Comparison of ENCODE assay signal across 10 cellular contexts in genomic region chr2:223056656-223057418, GRCh38. TPM values are rescaled to one million over a fixed set of nuclear protein-coding genes. Genes with fewer than 3 reads are reported as not detected.
A peak's percentile ranks its signal among the peaks of the same experiment; 100 is the strongest.
DNase-seq lines count a peak whose midpoint lies in the region; ATAC-seq and TF ChIP-seq lines count a peak whose summit lies in the region.
"Had no signal": no experiment of that assay in that cellular context is flagged by ENCODE, and none has a peak within 500 bp of the region (broad histone marks: within the 10 kb centered on the region; RNA-seq: fewer than 3 reads in every experiment).

No MANE protein-coding gene starts in this region.

- DNase-seq in NCI-H1092 (lab: John Stamatoyannopoulos, UW) (peak; percentile 33), astrocyte of the hippocampus (ENCODE audit: low read depth, low spot score) (peak; percentile 44), hepatocyte (ENCODE audit: low spot score) (peak; percentile 29), spleen (no peak), HK-2 (ENCODE audit: unreplicated experiment) (no peak), PC-9 (no peak)
- DNase-seq: CD8-positive, alpha-beta T cell had no signal

- H3K36me3 ChIP-seq in hepatocyte (replicated peaks; ENCODE audit: insufficient read depth, low read depth) (no peaks in the 10 kb centered on the region), spleen (no peaks in the 10 kb centered on the region), PC-9 (ENCODE audit: low read depth) (no peaks in the 10 kb centered on the region)

- peak overlapping the region; percentile 81 for H3K27ac ChIP-seq in hepatocyte
- H3K27ac ChIP-seq in spleen = peak overlapping the region in 7 of 8 donors; percentile 51 to 82 (median 64)
- no peak overlapping the region for H3K27ac ChIP-seq in PC-9

- WGBS in hepatocyte (ENCODE audit: low lambda C conversion rate, missing lambda C conversion rate) = 72% methylated on average over 8 of the region's 8 CpGs
- 74 to 82% (median 81%) methylated on average over 8 of the region's 8 CpGs for WGBS in spleen, 5 donors

- H3F3A ChIP-seq in PC-9 (ENCODE audit: insufficient read depth, low read depth) = peaks cover 10% of the 10 kb centered on the region; the same call in 1 of the 2 replicates

- H3K4me3 ChIP-seq in hepatocyte (no peak overlapping the region), spleen (no peak overlapping the region), PC-9 (no peak overlapping the region)

- POLR2A ChIA-PET in PC-9 (lab: Charles Lee; ENCODE audit: unreplicated experiment) = no interaction called here

- H2AFZ ChIP-seq in hepatocyte (no peak overlapping the region), PC-9 (no peak overlapping the region)

- H3K4me2 ChIP-seq in hepatocyte (peak overlapping the region; percentile 77), PC-9 (no peak overlapping the region)

- H3K27me3 ChIP-seq in hepatocyte (no peaks in the 10 kb centered on the region), spleen (replicated peaks in 1 of 7) (peaks cover 0 to 18% (median 0%) of the 10 kb centered on the region in 7 donors), PC-9 (ENCODE audit: insufficient read depth, low read depth) (no peaks in the 10 kb centered on the region)

- BruUV-seq in PC-9 (replicated peaks; lab: Mats Ljungman, UMichigan) = no TSS peak

- peaks cover 6% of the 10 kb centered on the region for H3K79me2 ChIP-seq in hepatocyte
- no peaks in the 10 kb centered on the region for H3K79me2 ChIP-seq in PC-9 (ENCODE audit: low read depth)

- intact Hi-C loops in spleen (cut with DNase I; ENCODE audit: low total_unique reads) = no loop called here
- intact Hi-C loops in PC-9 (cut with micrococcal nuclease; ENCODE audit: unreplicated experiment) = no loop called here

- H3K4me1 ChIP-seq in hepatocyte (ENCODE audit: insufficient read depth) = peaks cover 30% of the 10 kb centered on the region
- peaks cover 0 to 13% (median 2%) of the 10 kb centered on the region in 6 donors for H3K4me1 ChIP-seq in spleen
- H3K4me1 ChIP-seq in PC-9 (replicated peaks; ENCODE audit: insufficient read depth) = peaks cover 12% of the 10 kb centered on the region

- TF ChIP-seq CTCF in hepatocyte (IDR thresholded peaks at IDR 0.05; ENCODE audit: poor library complexity) = no peak
- no peak for TF ChIP-seq CTCF in spleen (IDR thresholded peaks at IDR 0.05 in 8 of 11, conservative IDR thresholded peaks at IDR 0.05 in 3 of 11)
- TF ChIP-seq CTCF in PC-9 (conservative IDR thresholded peaks at IDR 0.05) = no peak

- CTCF ChIA-PET in PC-9 (lab: Charles Lee) = no interaction called here

- H4K20me1 ChIP-seq in hepatocyte (ENCODE audit: insufficient read depth, poor library complexity, severe bottlenecking) = no peaks in the 10 kb centered on the region
- H4K20me1 ChIP-seq in PC-9 (ENCODE audit: insufficient read depth) = no peaks in the 10 kb centered on the region

- H3K9me3 ChIP-seq in hepatocyte (ENCODE audit: low read depth) (no peaks in the 10 kb centered on the region), spleen (no peaks in the 10 kb centered on the region), PC-9 (ENCODE audit: insufficient read depth, low read depth) (no peaks in the 10 kb centered on the region; the same call in 1 of the 2 replicates)

- no peak for ATAC-seq in HG03469 (IDR thresholded peaks at IDR 0.05; ENCODE audit: unreplicated experiment)
- no peak for ATAC-seq in GM18861 (IDR thresholded peaks at IDR 0.05; ENCODE audit: unreplicated experiment)
- ATAC-seq: CD8-positive, alpha-beta T cell had no signal

- TF ChIP-seq POLR2A in spleen (IDR thresholded peaks at IDR 0.05) = no peak

- H3K9me2 ChIP-seq in hepatocyte (replicated peaks; ENCODE audit: insufficient read depth) = no peaks in the 10 kb centered on the region
- no peaks in the 10 kb centered on the region for H3K9me2 ChIP-seq in PC-9 (ENCODE audit: insufficient read depth)

RNA-seq across cellular contexts. Expression of gene KCNE4, which starts 4.8 kb away (rescaled TPM):
- total RNA-seq in hepatocyte = 51.0 and 54.6 TPM in 2 replicates
- polyA plus RNA-seq in hepatocyte = 47.1 and 51.4 TPM in 2 replicates
- 10 to 100 TPM in 1 of 7 donors, 1 to 10 TPM in 6; 3.3 to 25.0 (median 5.7) TPM for total RNA-seq in spleen
- 1 to 10 TPM; 1.0 to 2.2 (median 1.7) TPM for polyA plus RNA-seq in spleen
- 0.11 TPM in 1 of 2 replicates, not detected in the other for total RNA-seq in PC-9 (2021)
- total RNA-seq: CD8-positive, alpha-beta T cell had no signal
- polyA plus RNA-seq: neural cell had no signal

Comparison
In these comparisons a context has a peak if more than half of its experiments do, and no peak if none do; other contexts are left out.
1. DNase-seq: peak in NCI-H1092 (single experiment), astrocyte of the hippocampus (single experiment) and hepatocyte (single experiment); none in spleen (single experiment), HK-2 (single experiment) and PC-9 (0 of 2).